Comparison of ENCODE assay signal across 2 cellular contexts in genomic region chr4:145453163-145453520, GRCh38.
TF ChIP-seq lines count a peak whose summit lies in the region.

No MANE protein-coding gene starts in this region.

TF ChIP-seq in HepG2, 621 proteins besides CTCF, POLR2A, EP300 and RAD21:
- TF ChIP-seq ZSCAN12 (CRISPR knock-in tag; IDR thresholded peaks at IDR 0.05) (no peak), ZNF263 (CRISPR knock-in tag; IDR thresholded peaks at IDR 0.05) (no peak), FOXK1 (CRISPR knock-in tag; IDR thresholded peaks at IDR 0.05; ENCODE audit: borderline replicate concordance, low read depth) (no peak), HDAC1 (CRISPR knock-in tag; IDR thresholded peaks at IDR 0.05) (no peak), MAZ (IDR thresholded peaks at IDR 0.05; ENCODE audit: borderline replicate concordance, low read depth, low read length) (no peak), MAZ (CRISPR knock-in tag; IDR thresholded peaks at IDR 0.05; ENCODE audit: low read depth) (no peak), NFE2L2 (IDR thresholded peaks at IDR 0.05; ENCODE audit: low read length) (no peak), ZNF747 (CRISPR knock-in tag; IDR thresholded peaks at IDR 0.05; ENCODE audit: borderline replicate concordance) (no peak), ZNF138 (CRISPR knock-in tag; IDR thresholded peaks at IDR 0.05; ENCODE audit: low read depth) (no peak), ZNF672 (CRISPR knock-in tag; IDR thresholded peaks at IDR 0.05) (no peak), WIZ (CRISPR knock-in tag; IDR thresholded peaks at IDR 0.05) (no peak), U2AF2 (IDR thresholded peaks at IDR 0.05; ENCODE audit: low read depth, low read length) (no peak), CENPX (CRISPR knock-in tag; IDR thresholded peaks at IDR 0.05) (no peak), ZNF589 (CRISPR knock-in tag; conservative IDR thresholded peaks at IDR 0.05) (no peak)

TF ChIP-seq in endothelial cell of umbilical vein, 7 proteins besides CTCF, POLR2A, EP300 and RAD21:
- no peak for TF ChIP-seq EZH2 (IDR thresholded peaks at IDR 0.05; ENCODE audit: borderline replicate concordance, low read depth, low read length, severe bottlenecking)
- TF ChIP-seq FOS (IDR thresholded peaks at IDR 0.05; ENCODE audit: borderline replicate concordance, insufficient read depth, low read length): no peak
- TF ChIP-seq MAX (IDR thresholded peaks at IDR 0.05; ENCODE audit: insufficient read depth, insufficient read length): no peak
- no peak for TF ChIP-seq GATA2 (IDR thresholded peaks at IDR 0.05; ENCODE audit: insufficient read depth, insufficient read length, low read depth, low read length)
- no peak for TF ChIP-seq MYC (IDR thresholded peaks at IDR 0.05; ENCODE audit: low read depth, low read length)
- TF ChIP-seq JUN (IDR thresholded peaks at IDR 0.05; ENCODE audit: borderline replicate concordance, insufficient read depth, insufficient read length, low read depth): no peak
- TF ChIP-seq POLR2AphosphoS5 (IDR thresholded peaks at IDR 0.05; ENCODE audit: insufficient read depth, low read depth, low read length): no peak
TF ChIP-seq in endothelial cell of umbilical vein: peak in this region for 0.
